Comparison of ENCODE assay signal across 1 cellular context in genomic region chr11:63672156-63672463, GRCh38.
TF ChIP-seq lines count a peak whose summit lies in the region.

No MANE protein-coding gene starts in this region.

TF ChIP-seq in K562, 482 proteins besides CTCF, POLR2A, EP300 and RAD21:
- TF ChIP-seq THRAP3 (IDR thresholded peaks at IDR 0.05; ENCODE audit: borderline replicate concordance) (peak; percentile 56; the same call in 1 of the 2 replicates), SREBF2 (CRISPR knock-in tag; IDR thresholded peaks at IDR 0.05) (no peak), TAL1 (IDR thresholded peaks at IDR 0.05) (0 out of 2 replicates have a peak, but pooled peaks have one; percentile 1), PHF20 (IDR thresholded peaks at IDR 0.05; ENCODE audit: partially characterized antibody) (no peak)
- TF ChIP-seq, protein P1, sequence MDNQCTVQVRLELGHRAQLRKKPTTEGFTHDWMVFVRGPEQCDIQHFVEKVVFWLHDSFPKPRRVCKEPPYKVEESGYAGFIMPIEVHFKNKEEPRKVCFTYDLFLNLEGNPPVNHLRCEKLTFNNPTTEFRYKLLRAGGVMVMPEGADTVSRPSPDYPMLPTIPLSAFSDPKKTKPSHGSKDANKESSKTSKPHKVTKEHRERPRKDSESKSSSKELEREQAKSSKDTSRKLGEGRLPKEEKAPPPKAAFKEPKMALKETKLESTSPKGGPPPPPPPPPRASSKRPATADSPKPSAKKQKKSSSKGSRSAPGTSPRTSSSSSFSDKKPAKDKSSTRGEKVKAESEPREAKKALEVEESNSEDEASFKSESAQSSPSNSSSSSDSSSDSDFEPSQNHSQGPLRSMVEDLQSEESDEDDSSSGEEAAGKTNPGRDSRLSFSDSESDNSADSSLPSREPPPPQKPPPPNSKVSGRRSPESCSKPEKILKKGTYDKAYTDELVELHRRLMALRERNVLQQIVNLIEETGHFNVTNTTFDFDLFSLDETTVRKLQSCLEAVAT (IDR thresholded peaks at IDR 0.05): peak in 1 of 2 experiments; percentile 83; a peak in 2 of 4 replicates
- TF ChIP-seq, protein P2, sequence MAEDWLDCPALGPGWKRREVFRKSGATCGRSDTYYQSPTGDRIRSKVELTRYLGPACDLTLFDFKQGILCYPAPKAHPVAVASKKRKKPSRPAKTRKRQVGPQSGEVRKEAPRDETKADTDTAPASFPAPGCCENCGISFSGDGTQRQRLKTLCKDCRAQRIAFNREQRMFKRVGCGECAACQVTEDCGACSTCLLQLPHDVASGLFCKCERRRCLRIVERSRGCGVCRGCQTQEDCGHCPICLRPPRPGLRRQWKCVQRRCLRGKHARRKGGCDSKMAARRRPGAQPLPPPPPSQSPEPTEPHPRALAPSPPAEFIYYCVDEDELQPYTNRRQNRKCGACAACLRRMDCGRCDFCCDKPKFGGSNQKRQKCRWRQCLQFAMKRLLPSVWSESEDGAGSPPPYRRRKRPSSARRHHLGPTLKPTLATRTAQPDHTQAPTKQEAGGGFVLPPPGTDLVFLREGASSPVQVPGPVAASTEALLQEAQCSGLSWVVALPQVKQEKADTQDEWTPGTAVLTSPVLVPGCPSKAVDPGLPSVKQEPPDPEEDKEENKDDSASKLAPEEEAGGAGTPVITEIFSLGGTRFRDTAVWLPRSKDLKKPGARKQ (CRISPR knock-in tag; IDR thresholded peaks at IDR 0.05): no peak
- TF ChIP-seq, protein P3, sequence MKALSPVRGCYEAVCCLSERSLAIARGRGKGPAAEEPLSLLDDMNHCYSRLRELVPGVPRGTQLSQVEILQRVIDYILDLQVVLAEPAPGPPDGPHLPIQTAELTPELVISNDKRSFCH (CRISPR knock-in tag; IDR thresholded peaks at IDR 0.05): no peak
- TF ChIP-seq, protein P3 (tag; IDR thresholded peaks at IDR 0.05): 0 out of 2 replicates have a peak, but pooled peaks have one; percentile 1
